ENCODE assay signal across 10 cellular contexts in genomic region chr5:16916262-16916878, GRCh38. TPM values are rescaled to one million over a fixed set of nuclear protein-coding genes. Genes with fewer than 3 reads are reported as not detected.
A peak's percentile ranks its signal among the peaks of the same experiment; 100 is the strongest.
DNase-seq lines count a peak whose midpoint lies in the region; ATAC-seq, FAIRE-seq and TF ChIP-seq lines count a peak whose summit lies in the region.
"Had no signal": no experiment of that assay in that cellular context is flagged by ENCODE, and none has a peak within 500 bp of the region (broad histone marks: within the 10 kb centered on the region; RNA-seq: fewer than 3 reads in every experiment).

No MANE protein-coding gene starts in this region.

- no peaks in the 10 kb centered on the region for H3K27me3 ChIP-seq in skeletal muscle satellite cell (ENCODE audit: control insufficient read depth, insufficient read depth, low read length)

- no peak overlapping the region for H2AFZ ChIP-seq in OCI-LY7 (ENCODE audit: low read length)

- DNase-seq in H54 (ENCODE audit: insufficient read length, low spot score) = peak; percentile 76
- peak; percentile 94 for DNase-seq in RCC 7860 (ENCODE audit: low spot score)
- DNase-seq in epithelial cell of esophagus (ENCODE audit: low read depth) = peak; percentile 93
- DNase-seq in stimulated activated naive CD8-positive, alpha-beta T cell treated with anti-CD3 and anti-CD28 coated beads, Interleukin-15, amount 100 ng/mL, for 72 hours = no peak
- no peak for DNase-seq in OCI-LY7 (ENCODE audit: low spot score)
- DNase-seq: activated CD8-positive, alpha-beta T cell treated with anti-CD3 and anti-CD28 coated beads for 36 hours; NCI-H1048 had no signal

- peak; percentile 92 for FAIRE-seq in H54 (lab: Jason Lieb, UNC)
- peak; percentile 99 for FAIRE-seq in RCC 7860 (lab: Jason Lieb, UNC)

- no peaks in the 10 kb centered on the region for H3K79me2 ChIP-seq in OCI-LY7 (ENCODE audit: insufficient read depth, low read depth, low read length)

- no peaks in the 10 kb centered on the region for H3K4me1 Mint-ChIP-seq in stimulated activated naive CD8-positive, alpha-beta T cell treated with anti-CD3 and anti-CD28 coated beads, Interleukin-15, amount 100 ng/mL, for 72 hours

- H4K20me1 ChIP-seq in OCI-LY7 (ENCODE audit: insufficient read depth, low read length) = no peaks in the 10 kb centered on the region

- H3K27ac ChIP-seq in OCI-LY7 (ENCODE audit: low read depth, low read length, poor library complexity, severe bottlenecking) = no peak overlapping the region

- no peaks in the 10 kb centered on the region for H3K9me2 ChIP-seq in OCI-LY7 (ENCODE audit: insufficient read depth, low read length)

- peaks cover 4% of the 10 kb centered on the region for H3K36me3 ChIP-seq in skeletal muscle satellite cell (ENCODE audit: insufficient read depth, low read length)
- no peaks in the 10 kb centered on the region for H3K36me3 ChIP-seq in OCI-LY7 (ENCODE audit: insufficient read depth, low read length)

- no peaks in the 10 kb centered on the region for H3K27me3 Mint-ChIP-seq in stimulated activated naive CD8-positive, alpha-beta T cell treated with anti-CD3 and anti-CD28 coated beads, Interleukin-15, amount 100 ng/mL, for 72 hours
- H3K27me3 Mint-ChIP-seq: activated CD8-positive, alpha-beta T cell treated with anti-CD3 and anti-CD28 coated beads for 36 hours had no signal

- no peak overlapping the region for H3K4me3 Mint-ChIP-seq in stimulated activated naive CD8-positive, alpha-beta T cell treated with anti-CD3 and anti-CD28 coated beads, Interleukin-15, amount 100 ng/mL, for 72 hours
- H3K4me3 Mint-ChIP-seq: activated CD8-positive, alpha-beta T cell treated with anti-CD3 and anti-CD28 coated beads for 36 hours had no signal

- TF ChIP-seq POLR2A in H54 (IDR thresholded peaks at IDR 0.05; ENCODE audit: low read depth, low read length) = no peak

- H3K4me1 ChIP-seq in skeletal muscle satellite cell (ENCODE audit: control insufficient read depth, insufficient read depth, low read length) = peaks cover 50% of the 10 kb centered on the region
- no peaks in the 10 kb centered on the region for H3K4me1 ChIP-seq in OCI-LY7 (ENCODE audit: insufficient read depth, low read length, poor library complexity, severe bottlenecking)

- H3K4me3 ChIP-seq in epithelial cell of esophagus (ENCODE audit: low read length) (no peak overlapping the region), skeletal muscle satellite cell (ENCODE audit: low read length) (peak overlapping the region; percentile 49), OCI-LY7 (ENCODE audit: low read depth, low read length, poor library complexity, severe bottlenecking) (no peak overlapping the region)

- POLR2A ChIA-PET in OCI-LY7 (lab: Charles Lee) = no interaction called here

- CTCF ChIA-PET in OCI-LY7 (lab: Charles Lee; ENCODE audit: unreplicated experiment) = no interaction called here

- H3K9me3 Mint-ChIP-seq in stimulated activated naive CD8-positive, alpha-beta T cell treated with anti-CD3 and anti-CD28 coated beads, Interleukin-15, amount 100 ng/mL, for 72 hours = no peaks in the 10 kb centered on the region
- H3K9me3 Mint-ChIP-seq: activated CD8-positive, alpha-beta T cell treated with anti-CD3 and anti-CD28 coated beads for 36 hours had no signal

- H3K9ac ChIP-seq in skeletal muscle satellite cell (ENCODE audit: low read depth, low read length) = peak overlapping the region; percentile 54

- no peak overlapping the region for H3K27ac Mint-ChIP-seq in stimulated activated naive CD8-positive, alpha-beta T cell treated with anti-CD3 and anti-CD28 coated beads, Interleukin-15, amount 100 ng/mL, for 72 hours
- H3K27ac Mint-ChIP-seq: activated CD8-positive, alpha-beta T cell treated with anti-CD3 and anti-CD28 coated beads for 36 hours had no signal

- TF ChIP-seq CTCF in epithelial cell of esophagus (IDR thresholded peaks at IDR 0.05; ENCODE audit: insufficient read depth, low read depth, low read length, missing control alignments) = no peak
- no peak for TF ChIP-seq CTCF in OCI-LY7 (conservative IDR thresholded peaks at IDR 0.05; ENCODE audit: low read length)

- intact Hi-C loops in OCI-LY7 (cut with micrococcal nuclease; ENCODE audit: unreplicated experiment) = no loop called here

- no peak for ATAC-seq in stimulated activated naive CD8-positive, alpha-beta T cell treated with anti-CD3 and anti-CD28 coated beads, Interleukin-15, amount 100 ng/mL, for 72 hours
- ATAC-seq in GM21825 (IDR thresholded peaks at IDR 0.05; ENCODE audit: unreplicated experiment) = no peak
- ATAC-seq: activated CD8-positive, alpha-beta T cell treated with anti-CD3 and anti-CD28 coated beads for 36 hours; Right ventricle myocardium inferior had no signal

- H3K4me2 ChIP-seq in skeletal muscle satellite cell (ENCODE audit: low read length) (peak overlapping the region; percentile 72), OCI-LY7 (ENCODE audit: low read length) (no peak overlapping the region)

- H3K9me3 ChIP-seq in skeletal muscle satellite cell (replicated peaks; ENCODE audit: low read length) = no peaks in the 10 kb centered on the region
- no peaks in the 10 kb centered on the region for H3K9me3 ChIP-seq in OCI-LY7 (ENCODE audit: low read length)

- BruUV-seq in OCI-LY7 (replicated peaks; lab: Mats Ljungman, UMichigan) = no TSS peak

RNA-seq across cellular contexts. Expression of gene MYO10, which starts 19.7 kb away (rescaled TPM):
- 6.8 and 9.4 TPM in 2 replicates for total RNA-seq in skeletal muscle satellite cell (2012; rRNA removed)
- total RNA-seq in OCI-LY7 (2014; rRNA removed; shearing (Covaris generic)) = 0.03 TPM in 1 of 2 replicates, not detected in the other
- total RNA-seq in OCI-LY7 (2022) = 1.7 TPM in 2 replicates

Comparison
In these comparisons a context has a peak if more than half of its experiments do, and no peak if none do; other contexts are left out.
1. DNase-seq: peak in H54 (single experiment), RCC 7860 (single experiment) and epithelial cell of esophagus (single experiment); none in stimulated activated naive CD8-positive, alpha-beta T cell treated with anti-CD3 and anti-CD28 coated beads, Interleukin-15, amount 100 ng/mL, for 72 hours (0 of 2) and OCI-LY7 (single experiment).